Comparison of ENCODE assay signal across 8 cellular contexts in the genomic region with DNA sequence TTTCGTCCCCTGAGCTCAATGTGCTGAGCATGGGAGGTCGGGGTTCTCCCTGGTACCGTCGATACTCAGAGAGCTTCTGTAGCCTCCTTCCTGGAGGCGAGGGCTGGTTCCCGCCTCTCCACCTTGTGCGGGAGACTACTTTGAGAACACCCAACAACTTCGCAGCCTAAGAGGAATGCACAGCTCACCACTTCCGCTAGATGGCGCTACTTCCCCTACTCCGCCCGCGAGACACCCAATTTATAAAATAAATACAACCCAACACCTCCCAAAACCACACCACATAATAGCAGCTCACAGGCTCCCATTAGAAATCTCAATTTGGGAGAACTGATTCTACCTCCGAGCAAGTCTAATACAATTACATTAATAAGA. TPM values are rescaled to one million over a fixed set of nuclear protein-coding genes. Genes with fewer than 3 reads are reported as not detected.
DNase-seq lines count a peak whose midpoint lies in the region; ATAC-seq and TF ChIP-seq lines count a peak whose summit lies in the region.

No MANE protein-coding gene starts in this region.

- peak overlapping the region; percentile 29 for H3K27ac ChIP-seq in cingulate gyrus (ENCODE audit: low read depth, low read length)

- POLR2A ChIA-PET in HEK293T (lab: Yijun Ruan, JAX) = interaction anchor here (0.9 to 1.7 kb wide), 2 partner anchors 11 to 16 kb away, joined by 4 to 12 read pairs; no protein-coding TSS in a partner anchor

- DNase-seq in ELF-1 (ENCODE audit: low read depth, low spot score) (peak; percentile 94), HEK293T (ENCODE audit: extremely low spot score) (peak; percentile 81), NCI-H2029 treated with DMSO at 0.1 percent for 48 hours (lab: John Stamatoyannopoulos, UW) (peak; percentile 11), left colon (peak; percentile 44 to 68)
- peak; percentile 39 for DNase-seq in activated CD4-positive, alpha-beta T cell treated with anti-CD3 and anti-CD28 coated beads for 1 hour
- peak; percentile 66 to 74 for DNase-seq in stimulated activated CD4-positive, alpha-beta T cell treated with anti-CD3 and anti-CD28 coated beads, Interleukin-2, amount 100 ng/mL, for 24 hours

- CTCF ChIA-PET in HEK293T (lab: Yijun Ruan, JAX) = interaction anchor here (0.6 to 3.4 kb wide), 29 partner anchors 9 to 1032 kb away, joined by 3 to 44 read pairs (median 5); no protein-coding TSS in a partner anchor

- ATAC-seq in left colon = peak; percentile 74
- ATAC-seq in GM19328 (IDR thresholded peaks at IDR 0.05; ENCODE audit: unreplicated experiment) = no peak

- intact Hi-C loops in left colon (cut with DNase I, micrococcal nuclease) = loop anchor here in 1 of 2 donors (10.0 kb wide), 1 partner anchor 887 kb away; no protein-coding TSS in a partner anchor

TF ChIP-seq in HEK293T, 16 proteins besides CTCF, POLR2A, EP300 and RAD21:
- TF ChIP-seq L3MBTL2 (conservative IDR thresholded peaks at IDR 0.05) = peak; percentile 61
- no peak for TF ChIP-seq SP1 (IDR thresholded peaks at IDR 0.05)
- TF ChIP-seq, protein P1, sequence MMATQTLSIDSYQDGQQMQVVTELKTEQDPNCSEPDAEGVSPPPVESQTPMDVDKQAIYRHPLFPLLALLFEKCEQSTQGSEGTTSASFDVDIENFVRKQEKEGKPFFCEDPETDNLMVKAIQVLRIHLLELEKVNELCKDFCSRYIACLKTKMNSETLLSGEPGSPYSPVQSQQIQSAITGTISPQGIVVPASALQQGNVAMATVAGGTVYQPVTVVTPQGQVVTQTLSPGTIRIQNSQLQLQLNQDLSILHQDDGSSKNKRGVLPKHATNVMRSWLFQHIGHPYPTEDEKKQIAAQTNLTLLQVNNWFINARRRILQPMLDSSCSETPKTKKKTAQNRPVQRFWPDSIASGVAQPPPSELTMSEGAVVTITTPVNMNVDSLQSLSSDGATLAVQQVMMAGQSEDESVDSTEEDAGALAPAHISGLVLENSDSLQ (IDR thresholded peaks at IDR 0.05) = no peak

RNA-seq across cellular contexts. Expression of a gene that starts 1.2 kb away (rescaled TPM):
- 10 to 100 TPM in 1 of 2 donors, 1 to 10 TPM in 1; 2.5 to 12.9 TPM for total RNA-seq in left colon

Comparison
In these comparisons a context has a peak if more than half of its experiments do, and no peak if none do; other contexts are left out.
1. DNase-seq: peak in every context shown above with its lines; median percentile 94 in ELF-1; 81 in HEK293T; 70 in stimulated activated CD4-positive, alpha-beta T cell treated with anti-CD3 and anti-CD28 coated beads, Interleukin-2, amount 100 ng/mL, for 24 hours; 56 in left colon; 39 in activated CD4-positive, alpha-beta T cell treated with anti-CD3 and anti-CD28 coated beads for 1 hour; 11 in NCI-H2029 treated with DMSO at 0.1 percent for 48 hours.